Comparison of ENCODE assay signal across 8 cellular contexts in genomic region chr16:74999683-75000480, GRCh38. TPM values are rescaled to one million over a fixed set of nuclear protein-coding genes. Genes with fewer than 3 reads are reported as not detected.
DNase-seq lines count a peak whose midpoint lies in the region; ATAC-seq and TF ChIP-seq lines count a peak whose summit lies in the region.

No MANE protein-coding gene starts in this region.

- DNase-seq in GM13976 (ENCODE audit: low spot score) (peak; percentile 64), HK-2 (ENCODE audit: unreplicated experiment) (peak; percentile 20), T-helper 2 cell (peak; percentile 30 to 75 (median 38)), astrocyte of the spinal cord (ENCODE audit: low read depth, low spot score) (peak; percentile 18), sciatic nerve (ENCODE audit: low spot score) (peak; percentile 68), SIG-M5 treated with dmso at 0.1 percent for 504 hours (lab: John Stamatoyannopoulos, UW; ENCODE audit: unreplicated experiment) (no peak)

- no peak for TF ChIP-seq CTCF in GM13976 (IDR thresholded peaks at IDR 0.05; ENCODE audit: borderline replicate concordance, control extremely low read depth, extremely low read depth, insufficient read depth, missing control alignments)
- no peak for TF ChIP-seq CTCF in astrocyte of the spinal cord (IDR thresholded peaks at IDR 0.05; ENCODE audit: low read depth, low read length)

- ATAC-seq in sciatic nerve (peak; percentile 50), GM18870 (IDR thresholded peaks at IDR 0.05; ENCODE audit: unreplicated experiment) (no peak)

- H3K4me3 ChIP-seq in astrocyte of the spinal cord (ENCODE audit: low read depth, low read length) = peak overlapping the region; percentile 75
- H3K4me3 ChIP-seq in iPS-15b (ENCODE audit: low read depth, low read length) = peak overlapping the region; percentile 82

- no peaks in the 10 kb centered on the region for H3K9me3 ChIP-seq in iPS-15b (ENCODE audit: control insufficient read depth, insufficient read depth, low read length)

- H3K27me3 ChIP-seq in iPS-15b (ENCODE audit: control insufficient read depth, insufficient read depth, low read length) = peaks cover 4% of the 10 kb centered on the region

- intact Hi-C loops in sciatic nerve (cut with DNase I) = loop anchor here (2.0 kb wide), 1 partner anchor 111 kb away; no protein-coding TSS in a partner anchor

- in situ Hi-C loops in GM13976 (cut with MboI; ENCODE audit: low sequenced_read_pairs, unreplicated experiment) = loop anchor here (10.0 kb wide), 1 partner anchor 105 kb away; no protein-coding TSS in a partner anchor
- in situ Hi-C loops in astrocyte of the spinal cord (cut with HindIII; ENCODE audit: low sequenced_read_pairs) = no loop called here

- H3K36me3 ChIP-seq in iPS-15b (ENCODE audit: control insufficient read depth, insufficient read depth, low read length) = no peaks in the 10 kb centered on the region

- H3K9ac ChIP-seq in iPS-15b (ENCODE audit: low read depth, low read length) = no peak overlapping the region

- H3K4me1 ChIP-seq in iPS-15b (ENCODE audit: control insufficient read depth, insufficient read depth, low read length) = peaks cover 16% of the 10 kb centered on the region

RNA-seq across cellular contexts. Expression of gene ZNRF1, which starts 1.1 kb away (rescaled TPM):
- 24.6 TPM for total RNA-seq in sciatic nerve

RNA-seq across cellular contexts. Expression of gene WDR59, which starts 15.0 kb away (rescaled TPM):
- total RNA-seq in sciatic nerve = 95.4 TPM
